ENCODE assay signal across 16 cellular contexts in the genomic region with DNA sequence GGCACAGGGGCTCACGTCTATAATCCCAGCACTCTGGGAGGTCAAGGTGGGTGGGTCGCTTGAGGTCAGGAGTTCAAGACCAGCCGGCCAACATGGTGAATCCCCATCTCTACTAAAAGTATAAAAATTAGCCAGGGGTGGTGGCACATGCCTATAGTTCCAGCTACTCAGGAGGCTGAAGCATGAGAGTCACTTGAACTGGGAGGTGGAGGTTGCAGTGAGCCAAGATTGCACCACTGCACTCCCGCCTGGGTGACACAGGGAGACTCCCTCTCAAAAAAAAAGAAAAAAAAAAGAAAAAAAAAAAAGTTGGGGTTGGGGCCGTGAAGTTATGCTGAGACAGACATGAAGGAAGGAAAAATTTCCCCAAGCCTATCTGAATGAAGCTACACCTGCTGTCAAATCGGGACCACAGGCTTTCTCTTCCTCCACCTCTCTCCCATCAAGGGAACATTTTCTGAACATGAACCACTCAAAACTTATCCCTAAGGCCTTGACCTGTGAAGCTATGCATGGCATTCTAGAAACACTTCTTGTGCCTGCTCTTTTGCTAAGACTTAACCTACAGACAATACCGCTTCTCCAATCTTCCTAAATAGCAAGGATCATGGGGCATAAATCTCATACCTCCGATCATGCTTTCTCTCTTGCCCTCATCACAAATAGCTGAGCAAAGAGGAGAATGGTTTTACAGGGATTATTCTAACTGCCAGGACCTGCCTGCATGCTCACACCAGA.
"Had no signal": no experiment of that assay in that cellular context is flagged by ENCODE, and none has a peak within 500 bp of the region (broad histone marks: within the 10 kb centered on the region; RNA-seq: fewer than 3 reads in every experiment).

No MANE protein-coding gene starts in this region.

- H3K27me3 Mint-ChIP-seq: activated naive CD4-positive, alpha-beta T cell treated with anti-CD3 and anti-CD28 coated beads, Interleukin-2, amount 50 U/mL, for 24 hours; stimulated activated naive CD8-positive, alpha-beta T cell treated with anti-CD3 and anti-CD28 coated beads, Interleukin-15, amount 100 ng/mL, for 72 hours had no signal

- H3K27me3 ChIP-seq: brain microvascular endothelial cell, uterus had no signal

- H3K4me3 ChIP-seq: lung, psoas muscle, thoracic aorta, uterus had no signal

- H3K4me3 Mint-ChIP-seq: activated naive CD4-positive, alpha-beta T cell treated with anti-CD3 and anti-CD28 coated beads, Interleukin-2, amount 50 U/mL, for 24 hours; nephron; stimulated activated naive CD8-positive, alpha-beta T cell treated with anti-CD3 and anti-CD28 coated beads, Interleukin-15, amount 100 ng/mL, for 72 hours had no signal

- H3K9me3 ChIP-seq: psoas muscle, thoracic aorta, uterus had no signal

- H3K4me1 ChIP-seq: psoas muscle, uterus had no signal

- H3K27ac Mint-ChIP-seq: activated T-helper 2 cell treated with anti-CD3 and anti-CD28 coated beads, Interferon-gamma antibody, Interleukin-2, Interleukin-4, amounts not matched to agents 10 μg/mL and 5 μg/mL and 100 μg/mL, durations not matched to agents 14 hours and 24 hours and 36 hours had no signal

- H3K4me1 Mint-ChIP-seq: nephron had no signal

- ATAC-seq: sciatic nerve; stimulated activated naive CD8-positive, alpha-beta T cell treated with anti-CD3 and anti-CD28 coated beads, Interleukin-15, amount 100 ng/mL, for 72 hours had no signal

- H3K9me3 Mint-ChIP-seq: activated naive CD4-positive, alpha-beta T cell treated with anti-CD3 and anti-CD28 coated beads, Interleukin-2, amount 50 U/mL, for 24 hours; activated T-helper 2 cell treated with anti-CD3 and anti-CD28 coated beads, Interferon-gamma antibody, Interleukin-2, Interleukin-4, amounts not matched to agents 10 μg/mL and 5 μg/mL and 100 μg/mL, durations not matched to agents 14 hours and 24 hours and 36 hours; stimulated activated naive CD8-positive, alpha-beta T cell treated with anti-CD3 and anti-CD28 coated beads, Interleukin-15, amount 100 ng/mL, for 72 hours had no signal

- H3K27ac ChIP-seq: brain microvascular endothelial cell, psoas muscle, thoracic aorta, uterus had no signal

- DNase-seq: activated CD4-positive, CD25-positive, alpha-beta regulatory T cell treated with anti-CD3 and anti-CD28 coated beads, Interleukin-2, amount 50 U/mL, for 72 hours; brain microvascular endothelial cell; erythroblast; hippocampal formation; occipital lobe; psoas muscle; stimulated activated CD4-positive, alpha-beta T cell treated with anti-CD3 and anti-CD28 coated beads, Interleukin-2, amount 100 ng/mL, for 24 hours; stimulated activated naive CD8-positive, alpha-beta T cell treated with anti-CD3 and anti-CD28 coated beads, Interleukin-15, amount 100 ng/mL, for 72 hours; T-helper 2 cell; uterus had no signal

- H3K36me3 ChIP-seq: brain microvascular endothelial cell, uterus had no signal
